12 cellular contexts compared by ENCODE assay signal in genomic region chr2:148716378-148716777, GRCh38.
"Had no signal": no experiment of that assay in that cellular context is flagged by ENCODE, and none has a peak within 500 bp of the region (broad histone marks: within the 10 kb centered on the region; RNA-seq: fewer than 3 reads in every experiment).

No MANE protein-coding gene starts in this region.

- H3K27me3 Mint-ChIP-seq: stimulated activated naive CD8-positive, alpha-beta T cell treated with anti-CD3 and anti-CD28 coated beads, Interleukin-15, Interleukin-2, amounts not matched to agents 100 ng/mL and 50 ng/mL, for 24 hours had no signal

- H3K27ac ChIP-seq: upper lobe of right lung had no signal

- H3K36me3 ChIP-seq: upper lobe of right lung had no signal

- DNase-seq: activated CD4-positive, alpha-beta T cell treated with anti-CD3 and anti-CD28 coated beads, Interleukin-2, amount 50 U/mL, for 48 hours; activated gamma-delta T cell treated with Interleukin-2 at 50 U/mL for 16 hours; activated T-cell treated with anti-CD3 and anti-CD28 coated beads, Interleukin-2, amount 50 U/mL, for 4 hours; left colon; mucosa of descending colon; stimulated activated CD4-positive, alpha-beta T cell treated with anti-CD3 and anti-CD28 coated beads, Interleukin-12 subunit alpha, Interleukin-12 subunit beta, amount 100 ng/mL, for 4 hours; upper lobe of right lung had no signal

- H3K9me3 ChIP-seq: mucosa of descending colon, upper lobe of right lung had no signal

- H3K27me3 ChIP-seq: upper lobe of right lung had no signal

- H3K4me3 Mint-ChIP-seq: activated T-cell treated with anti-CD3 and anti-CD28 coated beads, Interleukin-2, amount 50 U/mL, for 4 hours; neural crest cell; stimulated activated naive CD8-positive, alpha-beta T cell treated with anti-CD3 and anti-CD28 coated beads, Interleukin-15, Interleukin-2, amounts not matched to agents 100 ng/mL and 50 ng/mL, for 24 hours; T-helper 2 cell treated with Interferon-gamma antibody and Interleukin-4, amounts not matched to agents 5 μg/mL and 100 μg/mL, for 36 hours had no signal

- H3K4me3 ChIP-seq: mucosa of descending colon, upper lobe of right lung had no signal

- H3K27ac Mint-ChIP-seq: stimulated activated naive CD8-positive, alpha-beta T cell treated with anti-CD3 and anti-CD28 coated beads, Interleukin-15, Interleukin-2, amounts not matched to agents 100 ng/mL and 50 ng/mL, for 24 hours; T-helper 2 cell treated with Interferon-gamma antibody and Interleukin-4, amounts not matched to agents 5 μg/mL and 100 μg/mL, for 36 hours had no signal

- ATAC-seq: activated CD4-positive, CD25-positive, alpha-beta regulatory T cell treated with anti-CD3 and anti-CD28 coated beads, Interleukin-2, amount 50 U/mL, for 24 hours; activated T-cell treated with anti-CD3 and anti-CD28 coated beads, Interleukin-2, amount 50 U/mL, for 4 hours; left colon; mucosa of descending colon; SK-N-SH treated with all-trans-retinoic acid at 6 μM for 48 hours; upper lobe of right lung had no signal
